ENCODE assay signal across 8 cellular contexts in genomic region chr4:55853484-55854046, GRCh38. TPM values are rescaled to one million over a fixed set of nuclear protein-coding genes. Genes with fewer than 3 reads are reported as not detected.
A peak's percentile ranks its signal among the peaks of the same experiment; 100 is the strongest.
DNase-seq lines count a peak whose midpoint lies in the region; ATAC-seq and TF ChIP-seq lines count a peak whose summit lies in the region.

A gene with protein sequence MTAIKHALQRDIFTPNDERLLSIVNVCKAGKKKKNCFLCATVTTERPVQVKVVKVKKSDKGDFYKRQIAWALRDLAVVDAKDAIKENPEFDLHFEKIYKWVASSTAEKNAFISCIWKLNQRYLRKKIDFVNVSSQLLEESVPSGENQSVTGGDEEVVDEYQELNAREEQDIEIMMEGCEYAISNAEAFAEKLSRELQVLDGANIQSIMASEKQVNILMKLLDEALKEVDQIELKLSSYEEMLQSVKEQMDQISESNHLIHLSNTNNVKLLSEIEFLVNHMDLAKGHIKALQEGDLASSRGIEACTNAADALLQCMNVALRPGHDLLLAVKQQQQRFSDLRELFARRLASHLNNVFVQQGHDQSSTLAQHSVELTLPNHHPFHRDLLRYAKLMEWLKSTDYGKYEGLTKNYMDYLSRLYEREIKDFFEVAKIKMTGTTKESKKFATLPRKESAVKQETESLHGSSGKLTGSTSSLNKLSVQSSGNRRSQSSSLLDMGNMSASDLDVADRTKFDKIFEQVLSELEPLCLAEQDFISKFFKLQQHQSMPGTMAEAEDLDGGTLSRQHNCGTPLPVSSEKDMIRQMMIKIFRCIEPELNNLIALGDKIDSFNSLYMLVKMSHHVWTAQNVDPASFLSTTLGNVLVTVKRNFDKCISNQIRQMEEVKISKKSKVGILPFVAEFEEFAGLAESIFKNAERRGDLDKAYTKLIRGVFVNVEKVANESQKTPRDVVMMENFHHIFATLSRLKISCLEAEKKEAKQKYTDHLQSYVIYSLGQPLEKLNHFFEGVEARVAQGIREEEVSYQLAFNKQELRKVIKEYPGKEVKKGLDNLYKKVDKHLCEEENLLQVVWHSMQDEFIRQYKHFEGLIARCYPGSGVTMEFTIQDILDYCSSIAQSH (plus strand): TSS chr4:55853648. CDS start chr4:55858324, 4,676 bp downstream.

- peak; percentile 99 for ATAC-seq in GM19324 (IDR thresholded peaks at IDR 0.05; ENCODE audit: low FRiP score, unreplicated experiment)
- ATAC-seq in HG03469 (IDR thresholded peaks at IDR 0.05; ENCODE audit: unreplicated experiment) = peak; percentile 96

- H3K36me3 Mint-ChIP-seq in activated CD4-positive, alpha-beta T cell treated with anti-CD3 and anti-CD28 coated beads, Interleukin-2, amount 10 ng/mL, durations not matched to agents 24 days and 14 days (ENCODE audit: low read depth) = peaks cover 17% of the 10 kb centered on the region

- CTCF ChIA-PET in BJ (lab: Yijun Ruan, JAX) = interaction anchor here (1.3 kb wide), 1 partner anchor 13 kb away, joined by 6 read pairs; no protein-coding TSS in a partner anchor

- H3K4me3 Mint-ChIP-seq in activated CD4-positive, alpha-beta T cell treated with anti-CD3 and anti-CD28 coated beads, Interleukin-2, amount 10 ng/mL, durations not matched to agents 24 days and 14 days = peak within 1 kb of the TSS; percentile 38

- peak; percentile 87 for DNase-seq in BJ (ENCODE audit: low read depth)
- DNase-seq in NCI-H526 treated with DMSO at 0.1 percent for 48 hours (lab: John Stamatoyannopoulos, UW) = peak; percentile 95
- peak; percentile 99 for DNase-seq in activated CD4-positive, alpha-beta T cell treated with anti-CD3 and anti-CD28 coated beads, Interleukin-2, amount 10 ng/mL, durations not matched to agents 24 days and 14 days
- DNase-seq in coronary artery (ENCODE audit: low spot score) = peak; percentile 99
- peak; percentile 97 to 99 for DNase-seq in stimulated activated CD4-positive, alpha-beta T cell treated with anti-CD3 and anti-CD28 coated beads, Interleukin-1b, Interleukin-23, amount 100 ng/mL, for 4 hours (ENCODE audit: low read depth in 2 of 2)

- TF ChIP-seq CTCF in BJ (IDR thresholded peaks at IDR 0.05; ENCODE audit: insufficient read depth, low read depth, low read length) (no peak), coronary artery (IDR thresholded peaks at IDR 0.05) (no peak)

- H3K9me3 Mint-ChIP-seq in activated CD4-positive, alpha-beta T cell treated with anti-CD3 and anti-CD28 coated beads, Interleukin-2, amount 10 ng/mL, durations not matched to agents 24 days and 14 days = no peaks in the 10 kb centered on the region

- H3K27ac ChIP-seq in coronary artery (peak within 1 kb of the TSS; percentile 78 to 83), layer of hippocampus (ENCODE audit: low read depth, low read length) (peak within 1 kb of the TSS; percentile 30)

- intact Hi-C loops in activated CD4-positive, alpha-beta T cell treated with anti-CD3 and anti-CD28 coated beads, Interleukin-2, amount 10 ng/mL, durations not matched to agents 24 days and 14 days (cut with micrococcal nuclease) = loop anchor here (1.0 to 10.0 kb wide), 10 partner anchors 13 to 901 kb away; partner anchors contain the start of genes CEP135, CLOCK, SRP72 and TMEM165

- POLR2A ChIA-PET in BJ (lab: Charles Lee) = no interaction called here

- H3K27me3 Mint-ChIP-seq in activated CD4-positive, alpha-beta T cell treated with anti-CD3 and anti-CD28 coated beads, Interleukin-2, amount 10 ng/mL, durations not matched to agents 24 days and 14 days = no peaks in the 10 kb centered on the region

- H3K36me3 ChIP-seq in BJ (ENCODE audit: control insufficient read depth, insufficient read depth, low read length) = no peaks in the 10 kb centered on the region

- H3K27me3 ChIP-seq in BJ (ENCODE audit: control insufficient read depth, insufficient read depth, low read length) (peaks cover 5% of the 10 kb centered on the region), layer of hippocampus (ENCODE audit: control insufficient read depth, insufficient read depth, low read length) (no peaks in the 10 kb centered on the region)

- H3K4me1 Mint-ChIP-seq in activated CD4-positive, alpha-beta T cell treated with anti-CD3 and anti-CD28 coated beads, Interleukin-2, amount 10 ng/mL, durations not matched to agents 24 days and 14 days = peaks cover 20% of the 10 kb centered on the region

- H3K27ac Mint-ChIP-seq in activated CD4-positive, alpha-beta T cell treated with anti-CD3 and anti-CD28 coated beads, Interleukin-2, amount 10 ng/mL, durations not matched to agents 24 days and 14 days = peak within 1 kb of the TSS; percentile 90

- peak within 1 kb of the TSS; percentile 84 for H3K4me3 ChIP-seq in BJ (ENCODE audit: low read depth, low read length)
- peak within 1 kb of the TSS; percentile 74 for H3K4me3 ChIP-seq in coronary artery

RNA-seq across cellular contexts. Expression of the gene that starts here (rescaled TPM):
- polyA plus RNA-seq in BJ (2011; rRNA removed) = 11.6 and 25.4 TPM in 2 replicates
- 10.7 and 18.6 TPM in 2 replicates for polyA minus RNA-seq in BJ (2011; rRNA and poly(A)+ RNA removed)
- total RNA-seq in activated CD4-positive, alpha-beta T cell treated with anti-CD3 and anti-CD28 coated beads, Interleukin-2, amount 10 ng/mL, durations not matched to agents 24 days and 14 days = 20.8 and 21.5 TPM in 2 replicates

Comparison
In these comparisons a context has a peak if more than half of its experiments do, and no peak if none do; other contexts are left out.
1. Peak in every context shown above with its lines: DNase-seq, ATAC-seq, H3K4me3 ChIP-seq and H3K27ac ChIP-seq.